In genomic region chr5:140547508-140548299, GRCh38 we compare ENCODE assay signal across 1 cellular context.
TF ChIP-seq lines count a peak whose summit lies in the region.

Gene EIF4EBP3, plus strand, starts transcription at chr5:140547662. Its CDS starts 76 bp downstream, at chr5:140547738.

TF ChIP-seq in K562, 482 proteins besides CTCF, POLR2A, EP300 and RAD21 (continued from another document and continues in another):
- TF ChIP-seq, protein P1, sequence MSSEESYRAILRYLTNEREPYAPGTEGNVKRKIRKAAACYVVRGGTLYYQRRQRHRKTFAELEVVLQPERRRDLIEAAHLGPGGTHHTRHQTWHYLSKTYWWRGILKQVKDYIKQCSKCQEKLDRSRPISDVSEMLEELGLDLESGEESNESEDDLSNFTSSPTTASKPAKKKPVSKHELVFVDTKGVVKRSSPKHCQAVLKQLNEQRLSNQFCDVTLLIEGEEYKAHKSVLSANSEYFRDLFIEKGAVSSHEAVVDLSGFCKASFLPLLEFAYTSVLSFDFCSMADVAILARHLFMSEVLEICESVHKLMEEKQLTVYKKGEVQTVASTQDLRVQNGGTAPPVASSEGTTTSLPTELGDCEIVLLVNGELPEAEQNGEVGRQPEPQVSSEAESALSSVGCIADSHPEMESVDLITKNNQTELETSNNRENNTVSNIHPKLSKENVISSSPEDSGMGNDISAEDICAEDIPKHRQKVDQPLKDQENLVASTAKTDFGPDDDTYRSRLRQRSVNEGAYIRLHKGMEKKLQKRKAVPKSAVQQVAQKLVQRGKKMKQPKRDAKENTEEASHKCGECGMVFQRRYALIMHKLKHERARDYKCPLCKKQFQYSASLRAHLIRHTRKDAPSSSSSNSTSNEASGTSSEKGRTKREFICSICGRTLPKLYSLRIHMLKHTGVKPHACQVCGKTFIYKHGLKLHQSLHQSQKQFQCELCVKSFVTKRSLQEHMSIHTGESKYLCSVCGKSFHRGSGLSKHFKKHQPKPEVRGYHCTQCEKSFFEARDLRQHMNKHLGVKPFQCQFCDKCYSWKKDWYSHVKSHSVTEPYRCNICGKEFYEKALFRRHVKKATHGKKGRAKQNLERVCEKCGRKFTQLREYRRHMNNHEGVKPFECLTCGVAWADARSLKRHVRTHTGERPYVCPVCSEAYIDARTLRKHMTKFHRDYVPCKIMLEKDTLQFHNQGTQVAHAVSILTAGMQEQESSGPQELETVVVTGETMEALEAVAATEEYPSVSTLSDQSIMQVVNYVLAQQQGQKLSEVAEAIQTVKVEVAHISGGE (CRISPR knock-in tag; IDR thresholded peaks at IDR 0.05) = 0 out of 6 replicates have a peak, but pooled peaks of 1 of the 3 experiments have one; percentile 29
- TF ChIP-seq ZNF695 (CRISPR knock-in tag; IDR thresholded peaks at IDR 0.05) (no peak), PTRF (tag; IDR thresholded peaks at IDR 0.05) (no peak), NFXL1 (CRISPR knock-in tag; IDR thresholded peaks at IDR 0.05) (0 out of 2 replicates have a peak, but pooled peaks have one; percentile 31), MCM2 (IDR thresholded peaks at IDR 0.05; ENCODE audit: low read depth) (no peak), ZNF764 (CRISPR knock-in tag; IDR thresholded peaks at IDR 0.05; ENCODE audit: low read depth) (no peak), RBFOX2 (IDR thresholded peaks at IDR 0.05; ENCODE audit: low read depth, low read length) (peak; percentile 88), NR1H2 (CRISPR knock-in tag; IDR thresholded peaks at IDR 0.05) (no peak), HDAC8 (tag; IDR thresholded peaks at IDR 0.05) (no peak), MAZ (CRISPR knock-in tag; conservative IDR thresholded peaks at IDR 0.05 in 1 of 2, IDR thresholded peaks at IDR 0.05 in 1 of 2) (peak; percentile 66 to 84), ZFX (CRISPR knock-in tag; IDR thresholded peaks at IDR 0.05) (peak; percentile 51; the same call in 1 of the 2 replicates), ZNF696 (CRISPR knock-in tag; conservative IDR thresholded peaks at IDR 0.05) (no peak), MEIS2 (IDR thresholded peaks at IDR 0.05; ENCODE audit: partially characterized antibody) (peak; percentile 66), MNT (conservative IDR thresholded peaks at IDR 0.05) (peak; percentile 100), ADNP (tag; IDR thresholded peaks at IDR 0.05) (no peak), CXXC5 (CRISPR knock-in tag; IDR thresholded peaks at IDR 0.05) (peak; percentile 72), FOXO4 (CRISPR knock-in tag; IDR thresholded peaks at IDR 0.05) (0 out of 2 replicates have a peak, but pooled peaks have one; percentile 37), ZNF431 (CRISPR knock-in tag; IDR thresholded peaks at IDR 0.05) (0 out of 2 replicates have a peak, but pooled peaks have one; percentile 36), DMBX1 (CRISPR knock-in tag; IDR thresholded peaks at IDR 0.05; ENCODE audit: borderline replicate concordance) (peak; percentile 81), USF1 (CRISPR knock-in tag; IDR thresholded peaks at IDR 0.05) (peak; percentile 97), KLF13 (tag; IDR thresholded peaks at IDR 0.05; ENCODE audit: borderline replicate concordance, low read depth) (no peak), STAT5A (IDR thresholded peaks at IDR 0.05; ENCODE audit: borderline replicate concordance, low read length) (no peak), ID3 (CRISPR knock-in tag; IDR thresholded peaks at IDR 0.05) (no peak), ID3 (tag; IDR thresholded peaks at IDR 0.05) (0 out of 2 replicates have a peak, but pooled peaks have one; percentile 51), ZNF740 (CRISPR knock-in tag; IDR thresholded peaks at IDR 0.05) (peak; percentile 54; the same call in 1 of the 2 replicates), ZNF740 (tag; IDR thresholded peaks at IDR 0.05) (no peak), BHLHE40 (IDR thresholded peaks at IDR 0.05; ENCODE audit: low read length) (peak; percentile 85), CBX3 (IDR thresholded peaks at IDR 0.05; ENCODE audit: borderline replicate concordance in 1 of 2, low read length in 2 of 2) (peak in 1 of 2 experiments; percentile 53; a peak in 1 of 3 replicates), CREM (IDR thresholded peaks at IDR 0.05; ENCODE audit: low read depth) (peak; percentile 93), KDM5B (IDR thresholded peaks at IDR 0.05; ENCODE audit: insufficient replicate concordance, low read depth, low read length) (peak; percentile 52), MAFG (tag; conservative IDR thresholded peaks at IDR 0.05) (no peak), HNRNPL (IDR thresholded peaks at IDR 0.05; ENCODE audit: low read depth, low read length) (no peak), TARDBP (IDR thresholded peaks at IDR 0.05) (no peak), EP400 (IDR thresholded peaks at IDR 0.05) (peak; percentile 84), RBM25 (IDR thresholded peaks at IDR 0.05; ENCODE audit: low read depth, low read length, severe bottlenecking) (no peak), POLR2B (IDR thresholded peaks at IDR 0.05; ENCODE audit: low read depth, partially characterized antibody) (peak; percentile 65), PTBP1 (IDR thresholded peaks at IDR 0.05; ENCODE audit: low read depth, low read length) (0 out of 2 replicates have a peak, but pooled peaks have one; percentile 28), ZNF253 (CRISPR knock-in tag; conservative IDR thresholded peaks at IDR 0.05) (no peak)
- TF ChIP-seq, protein P2, sequence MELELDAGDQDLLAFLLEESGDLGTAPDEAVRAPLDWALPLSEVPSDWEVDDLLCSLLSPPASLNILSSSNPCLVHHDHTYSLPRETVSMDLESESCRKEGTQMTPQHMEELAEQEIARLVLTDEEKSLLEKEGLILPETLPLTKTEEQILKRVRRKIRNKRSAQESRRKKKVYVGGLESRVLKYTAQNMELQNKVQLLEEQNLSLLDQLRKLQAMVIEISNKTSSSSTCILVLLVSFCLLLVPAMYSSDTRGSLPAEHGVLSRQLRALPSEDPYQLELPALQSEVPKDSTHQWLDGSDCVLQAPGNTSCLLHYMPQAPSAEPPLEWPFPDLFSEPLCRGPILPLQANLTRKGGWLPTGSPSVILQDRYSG (tag; conservative IDR thresholded peaks at IDR 0.05; ENCODE audit: low read depth) = 0 out of 2 replicates have a peak, but pooled peaks have one; percentile 30
- TF ChIP-seq, protein P3, sequence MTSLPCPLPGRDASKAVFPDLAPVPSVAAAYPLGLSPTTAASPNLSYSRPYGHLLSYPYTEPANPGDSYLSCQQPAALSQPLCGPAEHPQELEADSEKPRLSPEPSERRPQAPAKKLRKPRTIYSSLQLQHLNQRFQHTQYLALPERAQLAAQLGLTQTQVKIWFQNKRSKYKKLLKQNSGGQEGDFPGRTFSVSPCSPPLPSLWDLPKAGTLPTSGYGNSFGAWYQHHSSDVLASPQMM (CRISPR knock-in tag; IDR thresholded peaks at IDR 0.05) = no peak
- TF ChIP-seq, protein P4, sequence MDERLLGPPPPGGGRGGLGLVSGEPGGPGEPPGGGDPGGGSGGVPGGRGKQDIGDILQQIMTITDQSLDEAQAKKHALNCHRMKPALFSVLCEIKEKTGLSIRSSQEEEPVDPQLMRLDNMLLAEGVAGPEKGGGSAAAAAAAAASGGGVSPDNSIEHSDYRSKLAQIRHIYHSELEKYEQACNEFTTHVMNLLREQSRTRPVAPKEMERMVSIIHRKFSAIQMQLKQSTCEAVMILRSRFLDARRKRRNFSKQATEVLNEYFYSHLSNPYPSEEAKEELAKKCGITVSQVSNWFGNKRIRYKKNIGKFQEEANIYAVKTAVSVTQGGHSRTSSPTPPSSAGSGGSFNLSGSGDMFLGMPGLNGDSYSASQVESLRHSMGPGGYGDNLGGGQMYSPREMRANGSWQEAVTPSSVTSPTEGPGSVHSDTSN (CRISPR knock-in tag; IDR thresholded peaks at IDR 0.05; ENCODE audit: low read depth) = peak; percentile 95
- TF ChIP-seq, protein P4 (tag; conservative IDR thresholded peaks at IDR 0.05; ENCODE audit: low read depth) = peak; percentile 97
- TF ChIP-seq, protein P5, sequence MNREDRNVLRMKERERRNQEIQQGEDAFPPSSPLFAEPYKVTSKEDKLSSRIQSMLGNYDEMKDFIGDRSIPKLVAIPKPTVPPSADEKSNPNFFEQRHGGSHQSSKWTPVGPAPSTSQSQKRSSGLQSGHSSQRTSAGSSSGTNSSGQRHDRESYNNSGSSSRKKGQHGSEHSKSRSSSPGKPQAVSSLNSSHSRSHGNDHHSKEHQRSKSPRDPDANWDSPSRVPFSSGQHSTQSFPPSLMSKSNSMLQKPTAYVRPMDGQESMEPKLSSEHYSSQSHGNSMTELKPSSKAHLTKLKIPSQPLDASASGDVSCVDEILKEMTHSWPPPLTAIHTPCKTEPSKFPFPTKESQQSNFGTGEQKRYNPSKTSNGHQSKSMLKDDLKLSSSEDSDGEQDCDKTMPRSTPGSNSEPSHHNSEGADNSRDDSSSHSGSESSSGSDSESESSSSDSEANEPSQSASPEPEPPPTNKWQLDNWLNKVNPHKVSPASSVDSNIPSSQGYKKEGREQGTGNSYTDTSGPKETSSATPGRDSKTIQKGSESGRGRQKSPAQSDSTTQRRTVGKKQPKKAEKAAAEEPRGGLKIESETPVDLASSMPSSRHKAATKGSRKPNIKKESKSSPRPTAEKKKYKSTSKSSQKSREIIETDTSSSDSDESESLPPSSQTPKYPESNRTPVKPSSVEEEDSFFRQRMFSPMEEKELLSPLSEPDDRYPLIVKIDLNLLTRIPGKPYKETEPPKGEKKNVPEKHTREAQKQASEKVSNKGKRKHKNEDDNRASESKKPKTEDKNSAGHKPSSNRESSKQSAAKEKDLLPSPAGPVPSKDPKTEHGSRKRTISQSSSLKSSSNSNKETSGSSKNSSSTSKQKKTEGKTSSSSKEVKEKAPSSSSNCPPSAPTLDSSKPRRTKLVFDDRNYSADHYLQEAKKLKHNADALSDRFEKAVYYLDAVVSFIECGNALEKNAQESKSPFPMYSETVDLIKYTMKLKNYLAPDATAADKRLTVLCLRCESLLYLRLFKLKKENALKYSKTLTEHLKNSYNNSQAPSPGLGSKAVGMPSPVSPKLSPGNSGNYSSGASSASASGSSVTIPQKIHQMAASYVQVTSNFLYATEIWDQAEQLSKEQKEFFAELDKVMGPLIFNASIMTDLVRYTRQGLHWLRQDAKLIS (CRISPR knock-in tag; IDR thresholded peaks at IDR 0.05) = 0 out of 2 replicates have a peak, but pooled peaks have one; percentile 61
- TF ChIP-seq, protein P6, sequence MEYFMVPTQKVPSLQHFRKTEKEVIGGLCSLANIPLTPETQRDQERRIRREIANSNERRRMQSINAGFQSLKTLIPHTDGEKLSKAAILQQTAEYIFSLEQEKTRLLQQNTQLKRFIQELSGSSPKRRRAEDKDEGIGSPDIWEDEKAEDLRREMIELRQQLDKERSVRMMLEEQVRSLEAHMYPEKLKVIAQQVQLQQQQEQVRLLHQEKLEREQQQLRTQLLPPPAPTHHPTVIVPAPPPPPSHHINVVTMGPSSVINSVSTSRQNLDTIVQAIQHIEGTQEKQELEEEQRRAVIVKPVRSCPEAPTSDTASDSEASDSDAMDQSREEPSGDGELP (CRISPR knock-in tag; IDR thresholded peaks at IDR 0.05; ENCODE audit: borderline replicate concordance) = peak; percentile 93
